In the genomic region with DNA sequence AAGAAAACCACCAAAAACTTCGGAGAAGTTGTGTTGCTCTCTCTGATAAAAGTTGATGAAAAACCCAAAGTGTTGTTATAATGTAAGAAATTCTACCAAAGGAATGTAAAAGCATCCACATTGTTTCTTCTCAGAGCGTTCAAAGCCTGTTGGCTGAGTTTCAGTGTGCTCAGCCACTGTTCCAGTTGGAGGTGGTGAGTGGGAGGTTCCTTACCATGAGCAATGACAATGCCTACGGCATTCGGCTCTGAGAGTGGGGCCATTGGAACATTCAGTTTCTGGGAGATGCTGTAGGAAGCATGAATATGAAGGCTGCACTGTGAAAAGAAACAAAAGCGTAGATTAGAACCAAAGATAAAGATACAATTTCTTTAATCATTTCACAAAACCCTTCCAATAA, we compare ENCODE assay signal across 20 cellular contexts. TPM values are rescaled to one million over a fixed set of nuclear protein-coding genes. Genes with fewer than 3 reads are reported as not detected.
"Had no signal": no experiment of that assay in that cellular context is flagged by ENCODE, and none has a peak within 500 bp of the region (broad histone marks: within the 10 kb centered on the region; RNA-seq: fewer than 3 reads in every experiment).

No MANE protein-coding gene starts in this region.

- H3K4me3 ChIP-seq: coronary artery, gastroesophageal sphincter, heart right ventricle, SJCRH30, spleen, upper lobe of left lung had no signal

- H3K27me3 ChIP-seq: gastroesophageal sphincter, heart right ventricle, SJCRH30, spleen, upper lobe of left lung had no signal

- H3K4me1 ChIP-seq: gastroesophageal sphincter, heart right ventricle, parathyroid adenoma, SJCRH30, spleen, upper lobe of left lung had no signal

- H3K27ac Mint-ChIP-seq: activated naive CD4-positive, alpha-beta T cell treated with anti-CD3 and anti-CD28 coated beads, Interleukin-2, amount 50 U/mL, for 24 hours; activated T-cell treated with anti-CD3 and anti-CD28 coated beads, Interleukin-2, amount 50 U/mL, for 72 hours; natural killer cell; stimulated activated memory B cell treated with anti-CD40 and anti-IgM and Interleukin-4, amounts not matched to agents 10 μg/mL and 1 μg/mL and 100 μg/mL, for 72 hours; T-helper 1 cell treated with Interleukin-12 subunit alpha and Interleukin-12 subunit beta and Interleukin-4 antibody, amounts not matched to agents 30 μg/mL and 1 μg/mL, for 36 hours had no signal

- H3K9ac ChIP-seq: parathyroid adenoma had no signal

- H3K27ac ChIP-seq: coronary artery, gastroesophageal sphincter, heart right ventricle, parathyroid adenoma, SJCRH30, spleen, upper lobe of left lung had no signal

- H2AFZ ChIP-seq: parathyroid adenoma had no signal

- H3K79me2 ChIP-seq: parathyroid adenoma had no signal

- DNase-seq: activated CD4-positive, alpha-beta T cell treated with anti-CD3 and anti-CD28 coated beads, Interleukin-2, amount 50 U/mL, for 1 hour; activated gamma-delta T cell; activated T-cell treated with anti-CD3 and anti-CD28 coated beads, Interleukin-2, amount 50 U/mL, for 72 hours; central memory CD4-positive, alpha-beta T cell; heart right ventricle; natural killer cell; SJCRH30; spleen; stimulated activated CD4-positive, alpha-beta T cell treated with anti-CD3 and anti-CD28 coated beads, Interleukin-4, amount 100 ng/mL, for 4 hours; upper lobe of left lung had no signal

- H3K4me1 Mint-ChIP-seq: activated naive CD4-positive, alpha-beta T cell treated with anti-CD3 and anti-CD28 coated beads, Interleukin-2, amount 50 U/mL, for 24 hours; natural killer cell; stimulated activated memory B cell treated with anti-CD40 and anti-IgM and Interleukin-4, amounts not matched to agents 10 μg/mL and 1 μg/mL and 100 μg/mL, for 72 hours had no signal

- H3K4me3 Mint-ChIP-seq: activated naive CD4-positive, alpha-beta T cell treated with anti-CD3 and anti-CD28 coated beads, Interleukin-2, amount 50 U/mL, for 24 hours; activated T-cell treated with anti-CD3 and anti-CD28 coated beads, Interleukin-2, amount 50 U/mL, for 72 hours; natural killer cell; stimulated activated memory B cell treated with anti-CD40 and anti-IgM and Interleukin-4, amounts not matched to agents 10 μg/mL and 1 μg/mL and 100 μg/mL, for 72 hours; T-helper 1 cell treated with Interleukin-12 subunit alpha and Interleukin-12 subunit beta and Interleukin-4 antibody, amounts not matched to agents 30 μg/mL and 1 μg/mL, for 36 hours had no signal

RNA-seq across cellular contexts. Expression of a gene that starts 20.5 kb away (rescaled TPM):
- total RNA-seq: activated T-cell treated with anti-CD3 and anti-CD28 coated beads, Interleukin-2, amount 50 U/mL, for 72 hours; liver; mesenteric fat pad; natural killer cell; renal cortical epithelial cell; spleen; subcutaneous adipose tissue had no signal
- polyA plus RNA-seq: liver, spleen had no signal
